In genomic region chrX:48538641-48539344, GRCh38 we compare ENCODE assay signal across 8 cellular contexts. TPM values are rescaled to one million over a fixed set of nuclear protein-coding genes. Genes with fewer than 3 reads are reported as not detected.
DNase-seq lines count a peak whose midpoint lies in the region; ATAC-seq, FAIRE-seq and TF ChIP-seq lines count a peak whose summit lies in the region.

No MANE protein-coding gene starts in this region.

- H3K27me3 Mint-ChIP-seq in T-cell, result no peaks in the 10 kb centered on the region

- no peak for ATAC-seq in T-cell (replicated peaks in 1 of 4)

- peaks cover 9% of the 10 kb centered on the region for H3K4me1 ChIP-seq in skeletal muscle satellite cell (ENCODE audit: control insufficient read depth, insufficient read depth, low read length)

- H3K27ac Mint-ChIP-seq in T-cell, result peak overlapping the region; percentile 73 to 82

- POLR2A ChIA-PET in T-cell (lab: Charles Lee), result interaction anchor here (0.6 to 0.7 kb wide), 3 partner anchors 16 to 1695 kb away, joined by 3 to 7 read pairs (median 7); no protein-coding TSS in a partner anchor

- no peak for TF ChIP-seq CTCF in fibroblast of mammary gland (conservative IDR thresholded peaks at IDR 0.05; ENCODE audit: control insufficient read depth, insufficient read depth, low read depth, low read length)

- H3K9me3 Mint-ChIP-seq in T-cell, result no peaks in the 10 kb centered on the region

- H3K36me3 Mint-ChIP-seq in T-cell, result peaks cover 6% of the 10 kb centered on the region

- H3K4me3 Mint-ChIP-seq in T-cell, result peak overlapping the region; percentile 73 to 89 (median 84)

- peaks cover 16 to 19% (median 17%) of the 10 kb centered on the region in 3 donors for H3K4me1 Mint-ChIP-seq in T-cell

- H3K36me3 ChIP-seq in skeletal muscle satellite cell (ENCODE audit: insufficient read depth, low read length), result no peaks in the 10 kb centered on the region

- H3K9me3 ChIP-seq in skeletal muscle satellite cell (replicated peaks; ENCODE audit: low read length), result no peaks in the 10 kb centered on the region

- H3K4me3 ChIP-seq in fibroblast of mammary gland (ENCODE audit: control insufficient read depth, low read depth, low read length) (peak overlapping the region; percentile 70), skeletal muscle satellite cell (ENCODE audit: low read length) (peak overlapping the region; percentile 82)

- H3K9ac ChIP-seq in skeletal muscle satellite cell (ENCODE audit: low read depth, low read length), result peak overlapping the region; percentile 67

- DNase-seq in GM19239 (ENCODE audit: insufficient read length, low spot score) (no peak), T-cell (peak in 2 of 34 experiments; percentile 1 to 11), fibroblast of mammary gland (ENCODE audit: low read depth) (no peak), frontal cortex (ENCODE audit: low spot score in 2 of 2) (no peak), medulla oblongata (ENCODE audit: extremely low spot score) (no peak), NCI-H1930 (lab: John Stamatoyannopoulos, UW) (no peak), RPMI8226 (no peak)

- CTCF ChIA-PET in T-cell (lab: Charles Lee), result interaction anchor here (0.6 to 2.1 kb wide), 6 partner anchors 11 to 463 kb away, joined by 3 to 7 read pairs (median 6); partner anchors contain the start of genes GRIPAP1 (in 1 of the 2) and RBM3 (in 1 of the 2)

- FAIRE-seq in GM19239 (lab: Jason Lieb, UNC), result peak; percentile 62
- FAIRE-seq in frontal cortex (lab: Jason Lieb, UNC), result no peak

- H3K4me2 ChIP-seq in skeletal muscle satellite cell (ENCODE audit: low read length), result peak overlapping the region; percentile 76

- H3K27me3 ChIP-seq in skeletal muscle satellite cell (ENCODE audit: control insufficient read depth, insufficient read depth, low read length), result no peaks in the 10 kb centered on the region

RNA-seq across cellular contexts. Expression of gene TBC1D25, which starts 0.7 kb away (rescaled TPM):
- 10 to 100 TPM; 27.0 to 30.6 (median 29.5) TPM for total RNA-seq in T-cell
- total RNA-seq in skeletal muscle satellite cell (2012; rRNA removed), result 5.8 and 7.6 TPM in 2 replicates
- total RNA-seq in frontal cortex, result 4.9 TPM

RNA-seq across cellular contexts. Expression of gene EBP, which starts 17.2 kb away (rescaled TPM):
- total RNA-seq in T-cell (10 to 100 TPM; 41.1 to 60.4 (median 46.1) TPM), frontal cortex (53.4 TPM)
- total RNA-seq in skeletal muscle satellite cell (2012; rRNA removed), result 70.2 and 82.6 TPM in 2 replicates

RNA-seq across cellular contexts. Expression of gene PORCN, which starts 30.0 kb away (rescaled TPM):
- total RNA-seq in T-cell (10 to 100 TPM; 16.8 to 21.7 (median 18.6) TPM), frontal cortex (7.3 TPM)
- total RNA-seq in skeletal muscle satellite cell (2012; rRNA removed), result 33.4 and 36.0 TPM in 2 replicates

RNA-seq across cellular contexts. Expression of gene RBM3, which starts 35.5 kb away (rescaled TPM):
- 100 to 1,000 TPM; 212 to 345 (median 222) TPM for total RNA-seq in T-cell
- total RNA-seq in skeletal muscle satellite cell (2012; rRNA removed), result 416 and 518 TPM in 2 replicates
- 188 TPM for total RNA-seq in frontal cortex

RNA-seq across cellular contexts. Expression of gene WDR13, which starts 58.5 kb away (rescaled TPM):
- 10 to 100 TPM; 39.0 to 65.9 (median 59.3) TPM for total RNA-seq in T-cell
- total RNA-seq in skeletal muscle satellite cell (2012; rRNA removed), result 91.7 and 94.6 TPM in 2 replicates
- 56.7 TPM for total RNA-seq in frontal cortex
